Comparison of ENCODE assay signal across 8 cellular contexts in the genomic region with DNA sequence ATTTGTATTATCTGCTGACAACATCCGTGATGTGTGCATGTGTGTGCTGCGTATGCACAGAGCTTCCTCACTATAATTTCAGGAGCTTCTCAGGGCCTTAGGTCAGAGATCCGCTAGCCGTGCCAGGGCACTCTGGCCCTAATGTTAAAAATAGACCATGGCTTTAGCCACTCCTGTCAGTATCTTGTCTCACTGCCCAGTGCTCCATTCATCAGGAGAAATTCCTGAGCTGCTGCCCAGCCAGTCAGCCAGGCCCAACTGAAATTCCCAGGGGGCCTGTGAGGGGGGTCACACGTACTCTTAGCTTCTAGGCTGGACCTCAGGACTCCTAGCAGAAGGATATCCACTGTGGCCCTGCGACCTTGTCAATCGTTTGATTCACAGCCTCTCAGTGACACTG.
DNase-seq lines count a peak whose midpoint lies in the region; ATAC-seq and TF ChIP-seq lines count a peak whose summit lies in the region.

No MANE protein-coding gene starts in this region.

- dilution Hi-C loops in mammary epithelial cell (cut with HindIII; ENCODE audit: low sequenced_read_pairs) = loop anchor here (10.0 kb wide), 1 partner anchor 113 kb away; no protein-coding TSS in a partner anchor

- peaks cover 32% of the 10 kb centered on the region for H3K4me1 Mint-ChIP-seq in nephron progenitor cell
- peaks cover 7% of the 10 kb centered on the region for H3K4me1 Mint-ChIP-seq in Caco-2 (ENCODE audit: low read depth, unreplicated experiment)

- H3K9ac ChIP-seq in mammary epithelial cell (ENCODE audit: insufficient read depth, low read length) = no peak overlapping the region

- H3K4me3 ChIP-seq in breast epithelium (no peak overlapping the region), mammary epithelial cell (replicated peaks in 1 of 3; ENCODE audit: insufficient read depth in 1 of 3, low read depth in 2 of 3, low read length in 3 of 3) (no peak overlapping the region), aorta (ENCODE audit: low read length in 2 of 2) (no peak overlapping the region), Caco-2 (ENCODE audit: low read depth, low read length) (no peak overlapping the region)

- in situ Hi-C loops in mammary epithelial cell (cut with MboI; ENCODE audit: low sequenced_read_pairs in 2 of 2) = loop anchor here in 1 of 2 donors (5.0 to 25.0 kb wide), 2 partner anchors 116 to 356 kb away; no protein-coding TSS in a partner anchor

- H3K36me3 Mint-ChIP-seq in nephron progenitor cell (ENCODE audit: low read depth) = no peaks in the 10 kb centered on the region
- H3K36me3 Mint-ChIP-seq in Caco-2 (ENCODE audit: insufficient read depth, unreplicated experiment) = no peaks in the 10 kb centered on the region

- H3K9me3 Mint-ChIP-seq in nephron progenitor cell = peaks cover 20% of the 10 kb centered on the region
- H3K9me3 Mint-ChIP-seq in Caco-2 (ENCODE audit: unreplicated experiment) = peaks cover 20% of the 10 kb centered on the region

- ATAC-seq in aorta (ENCODE audit: low FRiP score) (peak; percentile 54), HG03378 (IDR thresholded peaks at IDR 0.05; ENCODE audit: unreplicated experiment) (no peak)

- peaks cover 21% of the 10 kb centered on the region for H3K27me3 Mint-ChIP-seq in nephron progenitor cell (ENCODE audit: low read depth, poor library complexity)
- H3K27me3 Mint-ChIP-seq in Caco-2 (ENCODE audit: insufficient read depth, unreplicated experiment) = no peaks in the 10 kb centered on the region

- no peak for TF ChIP-seq POLR2A in breast epithelium (IDR thresholded peaks at IDR 0.05)

- H2AFZ ChIP-seq in mammary epithelial cell (ENCODE audit: low read depth, low read length) = no peak overlapping the region

- H3K27me3 ChIP-seq in breast epithelium (no peaks in the 10 kb centered on the region), mammary epithelial cell (ENCODE audit: insufficient read depth, low read length) (no peaks in the 10 kb centered on the region), aorta (ENCODE audit: control insufficient read depth in 1 of 2, insufficient read depth in 2 of 2, low read length in 1 of 2) (no peaks in the 10 kb centered on the region), Caco-2 (replicated peaks; ENCODE audit: control insufficient read depth, insufficient read depth, low read length) (no peaks in the 10 kb centered on the region)

- H3K36me3 ChIP-seq in breast epithelium (no peaks in the 10 kb centered on the region), mammary epithelial cell (ENCODE audit: insufficient read depth, low read length) (no peaks in the 10 kb centered on the region), aorta (ENCODE audit: control insufficient read depth in 1 of 2, insufficient read depth in 2 of 2, low read length in 1 of 2) (no peaks in the 10 kb centered on the region), Caco-2 (ENCODE audit: control insufficient read depth, insufficient read depth, low read length) (no peaks in the 10 kb centered on the region)

- DNase-seq in breast epithelium (ENCODE audit: low spot score in 2 of 2) (no peak), mammary epithelial cell (no peak), fibroblast of gingiva (ENCODE audit: low read depth) (peak; percentile 92), nephron progenitor cell (peak; percentile 27), aorta (peak; percentile 89 to 90), occipital lobe (lab: John Stamatoyannopoulos, UW) (no peak), Caco-2 (no peak)

- peak overlapping the region; percentile 85 to 89 for H3K27ac ChIP-seq in breast epithelium
- no peak overlapping the region for H3K27ac ChIP-seq in mammary epithelial cell (ENCODE audit: insufficient read depth, low read depth, low read length)
- H3K27ac ChIP-seq in aorta (ENCODE audit: low read depth in 1 of 2, low read length in 2 of 2) = peak overlapping the region; percentile 76 to 80

- H3K27ac Mint-ChIP-seq in nephron progenitor cell (no peak overlapping the region), Caco-2 (ENCODE audit: unreplicated experiment) (no peak overlapping the region)

- WGBS in mammary epithelial cell (ENCODE audit: low coverage, missing lambda C conversion rate) = 77% methylated on average over 7 of the region's 7 CpGs
- 3 to 8% methylated on average over 7 of the region's 7 CpGs for WGBS in aorta, 2 donors

- no peaks in the 10 kb centered on the region for H4K20me1 ChIP-seq in mammary epithelial cell (ENCODE audit: insufficient read depth, low read length)

- no peaks in the 10 kb centered on the region for H3K9me3 ChIP-seq in breast epithelium
- H3K9me3 ChIP-seq in mammary epithelial cell (replicated peaks; ENCODE audit: insufficient read depth, low read length) = no peaks in the 10 kb centered on the region
- no peaks in the 10 kb centered on the region for H3K9me3 ChIP-seq in aorta (ENCODE audit: control insufficient read depth, low read length)
- 0 out of 2 replicates have a peak, but pooled peaks cover 2% of the 10 kb centered on the region for H3K9me3 ChIP-seq in Caco-2

- H3K79me2 ChIP-seq in mammary epithelial cell (ENCODE audit: insufficient read depth, low read length) = no peaks in the 10 kb centered on the region

- H3K4me3 Mint-ChIP-seq in nephron progenitor cell (peak overlapping the region; percentile 74), Caco-2 (ENCODE audit: unreplicated experiment) (no peak overlapping the region)

- H3K4me2 ChIP-seq in mammary epithelial cell (ENCODE audit: insufficient read depth, low read depth, low read length) = no peak overlapping the region

- POLR2A ChIA-PET in Caco-2 (lab: Charles Lee) = interaction anchor here (0.7 kb wide), 1 partner anchor 104 kb away, joined by 3 read pairs; no protein-coding TSS in a partner anchor

- H3K4me1 ChIP-seq in breast epithelium (no peaks in the 10 kb centered on the region), mammary epithelial cell (ENCODE audit: insufficient read depth, low read length) (peaks cover 20% of the 10 kb centered on the region), aorta (ENCODE audit: control insufficient read depth in 1 of 2, insufficient read depth in 2 of 2, low read length in 2 of 2) (peaks cover 4 to 6% of the 10 kb centered on the region in 2 donors), Caco-2 (no peaks in the 10 kb centered on the region)

- no TSS peak for BruUV-seq in mammary epithelial cell (replicated peaks; lab: Mats Ljungman, UMichigan)
- no TSS peak for BruUV-seq in Caco-2 (replicated peaks; lab: Mats Ljungman, UMichigan)

- CTCF ChIA-PET in mammary epithelial cell (lab: Charles Lee; ENCODE audit: low non-redundant PET) (interaction anchor here (1.3 kb wide), 1 partner anchor 114 kb away, joined by 7 read pairs; no protein-coding TSS in a partner anchor), Caco-2 (lab: Charles Lee) (interaction anchor here (1.7 kb wide), 1 partner anchor 114 kb away, joined by 24 read pairs; no protein-coding TSS in a partner anchor)

- intact Hi-C loops in breast epithelium (cut with DNase I; ENCODE audit: low total_unique reads) (loop anchor here (5.0 kb wide), 1 partner anchor 111 kb away; no protein-coding TSS in a partner anchor), mammary epithelial cell (cut with micrococcal nuclease) (no loop called here), aorta (cut with DNase I) (loop anchor here (5.0 kb wide), 2 partner anchors 34 to 106 kb away; partner anchors contain the start of gene MFGE8 (in 1 of the 2)), Caco-2 (cut with micrococcal nuclease; ENCODE audit: unreplicated experiment) (loop anchor here (5.0 kb wide), 1 partner anchor 361 kb away; no protein-coding TSS in a partner anchor)

- TF ChIP-seq CTCF in breast epithelium (IDR thresholded peaks at IDR 0.05) = no peak
- no peak for TF ChIP-seq CTCF in mammary epithelial cell (conservative IDR thresholded peaks at IDR 0.05 in 1 of 2, IDR thresholded peaks at IDR 0.05 in 1 of 2; ENCODE audit: extremely low read depth in 1 of 2, insufficient read depth in 1 of 2, low read depth in 1 of 2, low read length in 2 of 2)
- TF ChIP-seq CTCF in nephron progenitor cell (IDR thresholded peaks at IDR 0.05) = no peak
- TF ChIP-seq CTCF in Caco-2 (IDR thresholded peaks at IDR 0.05; ENCODE audit: insufficient read depth in 1 of 2, low read depth in 1 of 2, low read length in 1 of 2, severe bottlenecking in 1 of 2, unreplicated experiment in 1 of 2) = no peak

Comparison
In these comparisons a context has a peak if more than half of its experiments do, and no peak if none do; other contexts are left out.
1. DNase-seq: peak in fibroblast of gingiva (single experiment), nephron progenitor cell (single experiment) and aorta (2 of 2); none in breast epithelium (0 of 2), mammary epithelial cell (single experiment), occipital lobe (single experiment) and Caco-2 (0 of 2).